Comparison of ENCODE assay signal across 21 cellular contexts in genomic region chr14:53526190-53526589, GRCh38.
"Had no signal": no experiment of that assay in that cellular context is flagged by ENCODE, and none has a peak within 500 bp of the region (broad histone marks: within the 10 kb centered on the region; RNA-seq: fewer than 3 reads in every experiment).

No MANE protein-coding gene starts in this region.

- H3K27me3 ChIP-seq: dorsolateral prefrontal cortex, gastrocnemius medialis, heart right ventricle, ovary, right atrium auricular region, sigmoid colon, stomach had no signal

- H3K27ac Mint-ChIP-seq: naive thymus-derived CD4-positive, alpha-beta T cell had no signal

- FAIRE-seq: small intestine, urothelium cell line had no signal

- H3K4me3 Mint-ChIP-seq: naive thymus-derived CD4-positive, alpha-beta T cell had no signal

- ATAC-seq: naive thymus-derived CD4-positive, alpha-beta T cell had no signal

- H3K27me3 Mint-ChIP-seq: naive thymus-derived CD4-positive, alpha-beta T cell had no signal

- H3K36me3 ChIP-seq: gastrocnemius medialis, heart right ventricle, lower lobe of right lung, ovary, right atrium auricular region, sigmoid colon, stomach, thoracic aorta had no signal

- H3K4me3 ChIP-seq: dorsolateral prefrontal cortex, gastrocnemius medialis, heart right ventricle, lower lobe of right lung, ovary, right atrium auricular region, sigmoid colon, stomach, thoracic aorta had no signal

- DNase-seq: cortex of kidney; dorsolateral prefrontal cortex; effector CD8-positive, alpha-beta T cell; gastrocnemius medialis; heart right ventricle; hypothalamus; islet precursor cell; lower lobe of right lung; naive thymus-derived CD4-positive, alpha-beta T cell; nucleus accumbens; ovary; sigmoid colon; small intestine; stimulated activated CD4-positive, alpha-beta T cell treated with anti-CD3 and anti-CD28 coated beads, Interleukin-12 subunit alpha, Interleukin-12 subunit beta, amount 100 ng/mL, for 4 hours; stimulated activated naive CD4-positive, alpha-beta T cell; stomach; substantia nigra; trophoblast cell had no signal
